8 cellular contexts compared by ENCODE assay signal in the genomic region with DNA sequence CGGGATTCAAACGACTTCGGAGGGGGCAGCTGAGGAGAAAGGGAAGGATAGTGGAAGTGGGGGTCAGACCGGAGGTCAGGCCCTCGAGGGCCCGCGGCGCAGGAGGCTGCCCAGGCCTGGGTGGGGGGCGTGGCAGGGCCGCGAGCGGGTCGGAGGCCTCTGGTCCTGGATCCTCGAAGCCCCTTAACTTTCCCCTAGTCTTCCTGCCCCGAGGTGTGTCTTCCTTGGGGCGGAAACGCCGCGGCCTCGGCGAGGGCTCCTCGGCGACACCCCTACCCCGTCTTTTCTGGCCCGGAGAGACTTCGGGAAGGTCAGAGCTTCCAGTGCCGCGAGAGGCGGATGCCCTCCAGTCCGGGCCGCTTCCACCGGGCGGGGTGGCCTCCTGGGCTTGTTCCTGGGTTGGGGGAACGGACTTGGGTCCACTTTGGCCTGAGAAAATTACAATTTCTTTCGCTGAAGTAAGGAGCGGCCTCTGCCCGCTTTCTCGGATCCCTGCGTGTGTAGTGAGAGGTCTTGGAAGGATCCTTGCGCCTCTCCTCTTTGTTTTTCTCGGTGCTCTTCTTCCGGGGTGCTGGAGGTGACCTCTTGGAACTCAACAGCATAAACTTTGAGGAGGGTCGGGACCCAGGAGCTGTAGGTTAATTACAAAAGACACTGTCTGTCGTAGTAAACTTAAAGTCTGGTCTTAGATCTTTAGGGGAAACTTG. TPM values are rescaled to one million over a fixed set of nuclear protein-coding genes. Genes with fewer than 3 reads are reported as not detected.
DNase-seq lines count a peak whose midpoint lies in the region; ATAC-seq and TF ChIP-seq lines count a peak whose summit lies in the region.

No MANE protein-coding gene starts in this region.

- no peak for TF ChIP-seq EP300 in neural cell (conservative IDR thresholded peaks at IDR 0.05; ENCODE audit: poor library complexity, severe bottlenecking)

- peaks cover 18% of the 10 kb centered on the region for H3K36me3 Mint-ChIP-seq in activated CD8-positive, alpha-beta T cell treated with anti-CD3 and anti-CD28 coated beads for 36 hours (ENCODE audit: low read depth)

- ATAC-seq in GM21576 (IDR thresholded peaks at IDR 0.05; ENCODE audit: unreplicated experiment): peak; percentile 16
- ATAC-seq in activated CD8-positive, alpha-beta T cell treated with anti-CD3 and anti-CD28 coated beads for 36 hours: peak; percentile 21

- no peaks in the 10 kb centered on the region for H3K9me3 Mint-ChIP-seq in activated CD8-positive, alpha-beta T cell treated with anti-CD3 and anti-CD28 coated beads for 36 hours

- H3K4me3 ChIP-seq in GM12865 (ENCODE audit: low read depth, low read length): peak overlapping the region; percentile 95
- peak overlapping the region; percentile 87 for H3K4me3 ChIP-seq in HUES64 (ENCODE audit: low read length)
- H3K4me3 ChIP-seq in fibroblast of the aortic adventitia (ENCODE audit: low read depth, low read length): peak overlapping the region; percentile 87
- peak overlapping the region; percentile 85 for H3K4me3 ChIP-seq in neural cell (ENCODE audit: low read length)

- CTCF ChIA-PET in activated CD8-positive, alpha-beta T cell treated with anti-CD3 and anti-CD28 coated beads for 36 hours (lab: Charles Lee): interaction anchor here (5.4 kb wide), 1 partner anchor 12 kb away, joined by 53 read pairs; a partner anchor contains a TSS

- H3K4me3 Mint-ChIP-seq in activated CD8-positive, alpha-beta T cell treated with anti-CD3 and anti-CD28 coated beads for 36 hours: peak overlapping the region; percentile 99

- peak overlapping the region; percentile 96 for H3K4me2 ChIP-seq in neural cell (ENCODE audit: low read length)

- peaks cover 4% of the 10 kb centered on the region for H3F3A ChIP-seq in neural cell (ENCODE audit: insufficient read depth, low read length, poor library complexity, severe bottlenecking)

- no peaks in the 10 kb centered on the region for H3K9me2 ChIP-seq in neural cell (ENCODE audit: insufficient read depth, low read length)

- TF ChIP-seq RAD21 in neural cell (conservative IDR thresholded peaks at IDR 0.05): no peak

- WGBS in HUES64: under 1% methylated on average over 44 of the region's 44 CpGs

- H3K9ac ChIP-seq in HUES64 (ENCODE audit: low read depth, low read length) (peak overlapping the region; percentile 98), neural cell (ENCODE audit: low read length) (peak overlapping the region; percentile 97)

- no peaks in the 10 kb centered on the region for H3K27me3 ChIP-seq in HUES64 (ENCODE audit: insufficient read depth, low read length)
- no peaks in the 10 kb centered on the region for H3K27me3 ChIP-seq in neural cell (ENCODE audit: insufficient read depth, low read depth, low read length)

- H3K9me3 ChIP-seq in HUES64 (ENCODE audit: insufficient read depth, low read depth, low read length): no peaks in the 10 kb centered on the region
- H3K9me3 ChIP-seq in neural cell (ENCODE audit: low read length): no peaks in the 10 kb centered on the region

- peak overlapping the region; percentile 42 for H2AFZ ChIP-seq in neural cell (ENCODE audit: low read depth, low read length)

- intact Hi-C loops in activated CD8-positive, alpha-beta T cell treated with anti-CD3 and anti-CD28 coated beads for 36 hours (cut with micrococcal nuclease): loop anchor here (5.0 kb wide), 1 partner anchor 89 kb away; a partner anchor contains a TSS

- no peaks in the 10 kb centered on the region for H3K27me3 Mint-ChIP-seq in activated CD8-positive, alpha-beta T cell treated with anti-CD3 and anti-CD28 coated beads for 36 hours

- peaks cover 21% of the 10 kb centered on the region for H3K4me1 Mint-ChIP-seq in activated CD8-positive, alpha-beta T cell treated with anti-CD3 and anti-CD28 coated beads for 36 hours (ENCODE audit: low read depth)

- DNase-seq in GM12865 (ENCODE audit: low read depth) (peak; percentile 57), fibroblast of the aortic adventitia (ENCODE audit: low read depth) (peak; percentile 55), ecto neural progenitor cell (ENCODE audit: low spot score) (no peak), KBM-7 (no peak)
- DNase-seq in activated CD8-positive, alpha-beta T cell treated with anti-CD3 and anti-CD28 coated beads for 36 hours: peak; percentile 30

- in situ Hi-C loops in KBM-7 (cut with MboI; ENCODE audit: low pct_unique_long_range_greater_than_20kb, low sequenced_read_pairs): no loop called here

- TF ChIP-seq CTCF in GM12865 (IDR thresholded peaks at IDR 0.05; ENCODE audit: insufficient read depth, low read depth, low read length, missing control alignments): no peak
- no peak for TF ChIP-seq CTCF in activated CD8-positive, alpha-beta T cell treated with anti-CD3 and anti-CD28 coated beads for 36 hours (IDR thresholded peaks at IDR 0.05)
- TF ChIP-seq CTCF in fibroblast of the aortic adventitia (IDR thresholded peaks at IDR 0.05; ENCODE audit: insufficient read depth, low read length): no peak
- TF ChIP-seq CTCF in neural cell (IDR thresholded peaks at IDR 0.05; ENCODE audit: poor library complexity, severe bottlenecking): no peak

- H3K27ac ChIP-seq in HUES64 (ENCODE audit: low read depth, low read length): peak overlapping the region; percentile 87
- H3K27ac ChIP-seq in neural cell (ENCODE audit: low read length): peak overlapping the region; percentile 97

- H3K36me3 ChIP-seq in HUES64 (ENCODE audit: insufficient read depth, low read length) (peaks cover 8% of the 10 kb centered on the region), neural cell (ENCODE audit: insufficient read depth, low read length) (no peaks in the 10 kb centered on the region)

- no peaks in the 10 kb centered on the region for H4K20me1 ChIP-seq in neural cell (ENCODE audit: insufficient read depth)

- peak overlapping the region; percentile 98 for H3K27ac Mint-ChIP-seq in activated CD8-positive, alpha-beta T cell treated with anti-CD3 and anti-CD28 coated beads for 36 hours

- peaks cover 49% of the 10 kb centered on the region for H3K79me2 ChIP-seq in neural cell (replicated peaks; ENCODE audit: insufficient read depth, low read length)

- peaks cover 5% of the 10 kb centered on the region; the same call in 1 of the 2 replicates for H3K4me1 ChIP-seq in HUES64 (ENCODE audit: insufficient read depth, low read length)

- POLR2A ChIA-PET in activated CD8-positive, alpha-beta T cell treated with anti-CD3 and anti-CD28 coated beads for 36 hours (lab: Charles Lee): interaction anchor here (0.7 to 3.9 kb wide), 11 partner anchors 8 to 143 kb away, joined by 3 to 33 read pairs (median 4); a partner anchor contains a TSS

TF ChIP-seq in neural cell, 6 proteins besides CTCF, POLR2A, EP300 and RAD21:
- TF ChIP-seq TAF1 (IDR thresholded peaks at IDR 0.05; ENCODE audit: low read depth) (peak; percentile 17), POLR2AphosphoS5 (IDR thresholded peaks at IDR 0.05) (peak; percentile 40), EZH2 (IDR thresholded peaks at IDR 0.05; ENCODE audit: borderline replicate concordance, insufficient read depth, low read length, poor library complexity, severe bottlenecking) (no peak), SMC3 (conservative IDR thresholded peaks at IDR 0.05; ENCODE audit: poor library complexity) (no peak)
- TF ChIP-seq, protein P1, sequence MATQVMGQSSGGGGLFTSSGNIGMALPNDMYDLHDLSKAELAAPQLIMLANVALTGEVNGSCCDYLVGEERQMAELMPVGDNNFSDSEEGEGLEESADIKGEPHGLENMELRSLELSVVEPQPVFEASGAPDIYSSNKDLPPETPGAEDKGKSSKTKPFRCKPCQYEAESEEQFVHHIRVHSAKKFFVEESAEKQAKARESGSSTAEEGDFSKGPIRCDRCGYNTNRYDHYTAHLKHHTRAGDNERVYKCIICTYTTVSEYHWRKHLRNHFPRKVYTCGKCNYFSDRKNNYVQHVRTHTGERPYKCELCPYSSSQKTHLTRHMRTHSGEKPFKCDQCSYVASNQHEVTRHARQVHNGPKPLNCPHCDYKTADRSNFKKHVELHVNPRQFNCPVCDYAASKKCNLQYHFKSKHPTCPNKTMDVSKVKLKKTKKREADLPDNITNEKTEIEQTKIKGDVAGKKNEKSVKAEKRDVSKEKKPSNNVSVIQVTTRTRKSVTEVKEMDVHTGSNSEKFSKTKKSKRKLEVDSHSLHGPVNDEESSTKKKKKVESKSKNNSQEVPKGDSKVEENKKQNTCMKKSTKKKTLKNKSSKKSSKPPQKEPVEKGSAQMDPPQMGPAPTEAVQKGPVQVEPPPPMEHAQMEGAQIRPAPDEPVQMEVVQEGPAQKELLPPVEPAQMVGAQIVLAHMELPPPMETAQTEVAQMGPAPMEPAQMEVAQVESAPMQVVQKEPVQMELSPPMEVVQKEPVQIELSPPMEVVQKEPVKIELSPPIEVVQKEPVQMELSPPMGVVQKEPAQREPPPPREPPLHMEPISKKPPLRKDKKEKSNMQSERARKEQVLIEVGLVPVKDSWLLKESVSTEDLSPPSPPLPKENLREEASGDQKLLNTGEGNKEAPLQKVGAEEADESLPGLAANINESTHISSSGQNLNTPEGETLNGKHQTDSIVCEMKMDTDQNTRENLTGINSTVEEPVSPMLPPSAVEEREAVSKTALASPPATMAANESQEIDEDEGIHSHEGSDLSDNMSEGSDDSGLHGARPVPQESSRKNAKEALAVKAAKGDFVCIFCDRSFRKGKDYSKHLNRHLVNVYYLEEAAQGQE (IDR thresholded peaks at IDR 0.05; ENCODE audit: borderline replicate concordance): no peak

RNA-seq across cellular contexts. Expression of a gene that starts 0.5 kb away (rescaled TPM):
- 183 TPM for polyA plus RNA-seq in HUES64 (2013, experiment 1 of 2)
- polyA plus RNA-seq in HUES64 (2013, experiment 2 of 2): 219 TPM
- total RNA-seq in activated CD8-positive, alpha-beta T cell treated with anti-CD3 and anti-CD28 coated beads for 36 hours: 100 to 1,000 TPM; 157 to 175 TPM
- total RNA-seq in fibroblast of the aortic adventitia (ENCODE audit: low replicate concordance): 172 and 273 TPM in 2 replicates
- polyA plus RNA-seq in neural cell: 389 and 461 TPM in 2 replicates
- 263 and 297 TPM in 2 replicates for polyA minus RNA-seq in neural cell

RNA-seq across cellular contexts. Expression of a gene that starts 11.8 kb away (rescaled TPM):
- 11.7 TPM for polyA plus RNA-seq in HUES64 (2013, experiment 1 of 2)
- polyA plus RNA-seq in HUES64 (2013, experiment 2 of 2): 12.5 TPM
- 1 to 10 TPM; 5.6 to 6.2 TPM for total RNA-seq in activated CD8-positive, alpha-beta T cell treated with anti-CD3 and anti-CD28 coated beads for 36 hours
- 3.1 and 7.3 TPM in 2 replicates for total RNA-seq in fibroblast of the aortic adventitia (ENCODE audit: low replicate concordance)
- 128 and 148 TPM in 2 replicates for polyA plus RNA-seq in neural cell
- 81.7 and 89.6 TPM in 2 replicates for polyA minus RNA-seq in neural cell

RNA-seq across cellular contexts. Expression of a gene that starts 50.1 kb away (rescaled TPM):
- 12.9 TPM for polyA plus RNA-seq in HUES64 (2013, experiment 1 of 2)
- 12.7 TPM for polyA plus RNA-seq in HUES64 (2013, experiment 2 of 2)
- 10 to 100 TPM; 13.6 to 14.9 TPM for total RNA-seq in activated CD8-positive, alpha-beta T cell treated with anti-CD3 and anti-CD28 coated beads for 36 hours
- 8.3 and 16.0 TPM in 2 replicates for total RNA-seq in fibroblast of the aortic adventitia (ENCODE audit: low replicate concordance)
- 8.1 and 9.5 TPM in 2 replicates for polyA plus RNA-seq in neural cell
- polyA minus RNA-seq in neural cell: 24.9 and 26.3 TPM in 2 replicates

Comparison
In these comparisons a context has a peak if more than half of its experiments do, and no peak if none do; other contexts are left out.
1. DNase-seq: peak in GM12865 (single experiment), activated CD8-positive, alpha-beta T cell treated with anti-CD3 and anti-CD28 coated beads for 36 hours (single experiment) and fibroblast of the aortic adventitia (single experiment); none in ecto neural progenitor cell (single experiment) and KBM-7 (single experiment).
2. Peak in every context shown above with its lines, with median percentiles within 50 percentile points of each other: H3K4me3 ChIP-seq.